ENCODE assay signal across 21 cellular contexts in the genomic region with DNA sequence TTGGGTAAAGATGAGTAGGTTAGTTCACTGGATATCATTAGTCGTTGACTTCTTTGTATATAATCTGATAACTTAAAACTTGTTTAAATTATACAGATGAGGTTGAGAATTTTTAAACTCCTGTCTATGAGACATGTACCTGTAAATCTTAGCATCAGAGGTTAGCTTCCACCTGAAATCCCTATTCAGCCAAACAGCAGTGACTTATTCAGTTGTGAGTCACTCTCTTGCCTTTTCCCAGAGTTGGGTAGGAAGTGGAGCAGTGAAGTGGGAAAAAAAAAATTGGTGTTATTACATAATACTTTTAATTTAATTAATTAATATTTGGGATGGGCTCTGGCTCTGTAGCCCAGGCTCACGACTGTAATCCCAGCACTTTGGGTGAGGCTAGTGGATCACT. TPM values are rescaled to one million over a fixed set of nuclear protein-coding genes. Genes with fewer than 3 reads are reported as not detected.
DNase-seq lines count a peak whose midpoint lies in the region; ATAC-seq and TF ChIP-seq lines count a peak whose summit lies in the region.
"Had no signal": no experiment of that assay in that cellular context is flagged by ENCODE, and none has a peak within 500 bp of the region (broad histone marks: within the 10 kb centered on the region; RNA-seq: fewer than 3 reads in every experiment).

No MANE protein-coding gene starts in this region.

- TF ChIP-seq POLR2A in sigmoid colon (IDR thresholded peaks at IDR 0.05): no peak

- intact Hi-C loops in sigmoid colon (cut with DNase I): no loop called here

- TF ChIP-seq EP300 in sigmoid colon (IDR thresholded peaks at IDR 0.05): no peak

- no peak for ATAC-seq in effector memory CD8-positive, alpha-beta T cell (replicated peaks)
- ATAC-seq in stimulated activated naive CD8-positive, alpha-beta T cell treated with anti-CD3 and anti-CD28 coated beads, Interleukin-15, amount 100 ng/mL, for 72 hours: no peak
- ATAC-seq in HG03280 (IDR thresholded peaks at IDR 0.05; ENCODE audit: unreplicated experiment): no peak
- ATAC-seq in stimulated activated memory B cell treated with anti-CD40 and anti-IgM and Interleukin-4, amounts not matched to agents 10 μg/mL and 1 μg/mL and 100 μg/mL, for 72 hours: no peak

- H3K27ac ChIP-seq in sigmoid colon: peak overlapping the region in 3 of 4 donors; percentile 21 to 79 (median 74)

- 92 to 96% methylated on average over 2 of the region's 2 CpGs for WGBS in sigmoid colon, 2 donors

- H3K9me3 Mint-ChIP-seq in activated T-cell treated with anti-CD3 and anti-CD28 coated beads, Interleukin-2, amount 50 U/mL, for 24 hours: peaks cover 13% of the 10 kb centered on the region
- no peaks in the 10 kb centered on the region for H3K9me3 Mint-ChIP-seq in effector memory CD8-positive, alpha-beta T cell
- peaks cover 13 to 27% of the 10 kb centered on the region in 2 donors for H3K9me3 Mint-ChIP-seq in stimulated activated naive CD8-positive, alpha-beta T cell treated with anti-CD3 and anti-CD28 coated beads, Interleukin-15, amount 100 ng/mL, for 72 hours
- H3K9me3 Mint-ChIP-seq in stimulated activated memory B cell treated with anti-CD40 and anti-IgM and Interleukin-4, amounts not matched to agents 10 μg/mL and 1 μg/mL and 100 μg/mL, for 72 hours: peaks cover 6% of the 10 kb centered on the region

- H3K36me3 Mint-ChIP-seq in activated T-cell treated with anti-CD3 and anti-CD28 coated beads, Interleukin-2, amount 50 U/mL, for 24 hours (ENCODE audit: low read depth): peaks cover 70% of the 10 kb centered on the region
- peaks cover 6% of the 10 kb centered on the region for H3K36me3 Mint-ChIP-seq in effector memory CD8-positive, alpha-beta T cell (ENCODE audit: insufficient read depth)
- peaks cover 45% of the 10 kb centered on the region for H3K36me3 Mint-ChIP-seq in stimulated activated memory B cell treated with anti-CD40 and anti-IgM and Interleukin-4, amounts not matched to agents 10 μg/mL and 1 μg/mL and 100 μg/mL, for 72 hours

- no peak overlapping the region for H3K4me3 ChIP-seq in sigmoid colon
- H3K4me3 ChIP-seq: lung had no signal

- no peak for DNase-seq in activated T-cell treated with anti-CD3 and anti-CD28 coated beads, Interleukin-2, amount 50 U/mL, for 24 hours
- DNase-seq in activated T-cell treated with anti-CD3 and anti-CD28 coated beads, Interleukin-2, amount 50 U/mL, for 1 hour: no peak
- peak; percentile 2 for DNase-seq in HCEC 1CT
- DNase-seq in effector memory CD8-positive, alpha-beta T cell: no peak
- DNase-seq in sigmoid colon: no peak
- DNase-seq in stimulated activated naive CD8-positive, alpha-beta T cell treated with anti-CD3 and anti-CD28 coated beads, Interleukin-15, amount 100 ng/mL, for 72 hours: no peak
- DNase-seq: activated CD4-positive, alpha-beta T cell treated with anti-CD3 and anti-CD28 coated beads, Interleukin-2, amount 50 U/mL, for 4 hours; activated T-cell treated with anti-CD3 and anti-CD28 coated beads, Interleukin-2, amount 50 U/mL, for 48 hours; amniotic stem cell; central memory CD4-positive, alpha-beta T cell; effector CD4-positive, alpha-beta T cell; heart left ventricle; MV-4-11; NCI-H187 treated with DMSO at 0.1 percent for 48 hours; NCI-H446 treated with DMSO at 0.1 percent for 48 hours; RPMI8226 had no signal

- no peak for TF ChIP-seq CTCF in sigmoid colon (IDR thresholded peaks at IDR 0.05)

- peaks cover 0 to 17% (median 14%) of the 10 kb centered on the region in 4 donors for H3K4me1 ChIP-seq in sigmoid colon

- no peaks in the 10 kb centered on the region for H3K27me3 Mint-ChIP-seq in activated T-cell treated with anti-CD3 and anti-CD28 coated beads, Interleukin-2, amount 50 U/mL, for 24 hours
- no peaks in the 10 kb centered on the region for H3K27me3 Mint-ChIP-seq in effector memory CD8-positive, alpha-beta T cell
- H3K27me3 Mint-ChIP-seq in stimulated activated naive CD8-positive, alpha-beta T cell treated with anti-CD3 and anti-CD28 coated beads, Interleukin-15, amount 100 ng/mL, for 72 hours: no peaks in the 10 kb centered on the region
- H3K27me3 Mint-ChIP-seq in stimulated activated memory B cell treated with anti-CD40 and anti-IgM and Interleukin-4, amounts not matched to agents 10 μg/mL and 1 μg/mL and 100 μg/mL, for 72 hours: no peaks in the 10 kb centered on the region
- H3K27me3 Mint-ChIP-seq: IgD-negative memory B cell, progenitor cell of endocrine pancreas had no signal

- no peak overlapping the region for H3K27ac Mint-ChIP-seq in activated T-cell treated with anti-CD3 and anti-CD28 coated beads, Interleukin-2, amount 50 U/mL, for 24 hours
- H3K27ac Mint-ChIP-seq in effector memory CD8-positive, alpha-beta T cell: peak overlapping the region in 1 of 2 donors; percentile 6
- H3K27ac Mint-ChIP-seq in stimulated activated naive CD8-positive, alpha-beta T cell treated with anti-CD3 and anti-CD28 coated beads, Interleukin-15, amount 100 ng/mL, for 72 hours: no peak overlapping the region
- H3K27ac Mint-ChIP-seq in stimulated activated memory B cell treated with anti-CD40 and anti-IgM and Interleukin-4, amounts not matched to agents 10 μg/mL and 1 μg/mL and 100 μg/mL, for 72 hours: no peak overlapping the region

- peak overlapping the region; percentile 85 for H3K4me3 Mint-ChIP-seq in activated T-cell treated with anti-CD3 and anti-CD28 coated beads, Interleukin-2, amount 50 U/mL, for 24 hours
- H3K4me3 Mint-ChIP-seq in effector memory CD8-positive, alpha-beta T cell: peak overlapping the region; percentile 84 to 92
- no peak overlapping the region for H3K4me3 Mint-ChIP-seq in stimulated activated naive CD8-positive, alpha-beta T cell treated with anti-CD3 and anti-CD28 coated beads, Interleukin-15, amount 100 ng/mL, for 72 hours
- no peak overlapping the region for H3K4me3 Mint-ChIP-seq in stimulated activated memory B cell treated with anti-CD40 and anti-IgM and Interleukin-4, amounts not matched to agents 10 μg/mL and 1 μg/mL and 100 μg/mL, for 72 hours

- H3K4me1 Mint-ChIP-seq in activated T-cell treated with anti-CD3 and anti-CD28 coated beads, Interleukin-2, amount 50 U/mL, for 24 hours (ENCODE audit: low read depth): peaks cover 36% of the 10 kb centered on the region
- peaks cover 20 to 26% of the 10 kb centered on the region in 2 donors for H3K4me1 Mint-ChIP-seq in effector memory CD8-positive, alpha-beta T cell (ENCODE audit: low read depth in 2 of 2)
- peaks cover 29% of the 10 kb centered on the region for H3K4me1 Mint-ChIP-seq in stimulated activated naive CD8-positive, alpha-beta T cell treated with anti-CD3 and anti-CD28 coated beads, Interleukin-15, amount 100 ng/mL, for 72 hours
- H3K4me1 Mint-ChIP-seq in stimulated activated memory B cell treated with anti-CD40 and anti-IgM and Interleukin-4, amounts not matched to agents 10 μg/mL and 1 μg/mL and 100 μg/mL, for 72 hours: peaks cover 13% of the 10 kb centered on the region

- H3K27me3 ChIP-seq in sigmoid colon: no peaks in the 10 kb centered on the region
- H3K27me3 ChIP-seq: heart left ventricle had no signal

- peaks cover 0 to 3% (median 0%) of the 10 kb centered on the region in 4 donors for H3K9me3 ChIP-seq in sigmoid colon

- no peaks in the 10 kb centered on the region for H3K36me3 ChIP-seq in sigmoid colon
- H3K36me3 ChIP-seq: heart left ventricle had no signal

RNA-seq across cellular contexts. Expression of a gene that starts 32.8 kb away (rescaled TPM):
- total RNA-seq in sigmoid colon: 10 to 100 TPM; 12.4 to 22.4 (median 14.8) TPM
- polyA plus RNA-seq in sigmoid colon: 10 to 100 TPM in 1 of 3 donors, 1 to 10 TPM in 2; 4.8 to 11.9 (median 5.5) TPM

RNA-seq across cellular contexts. Expression of a gene that starts 35.2 kb away (rescaled TPM):
- 10 to 100 TPM; 49.2 to 96.7 (median 55.9) TPM for total RNA-seq in sigmoid colon
- polyA plus RNA-seq in sigmoid colon: 10 to 100 TPM in 2 of 3 donors, 1 to 10 TPM in 1; 5.8 to 20.5 (median 10.2) TPM

Comparison
In these comparisons a context has a peak if more than half of its experiments do, and no peak if none do; other contexts are left out.
1. H3K4me3 Mint-ChIP-seq: peak in activated T-cell treated with anti-CD3 and anti-CD28 coated beads, Interleukin-2, amount 50 U/mL, for 24 hours (single experiment) and effector memory CD8-positive, alpha-beta T cell (2 of 2); none in stimulated activated naive CD8-positive, alpha-beta T cell treated with anti-CD3 and anti-CD28 coated beads, Interleukin-15, amount 100 ng/mL, for 72 hours (0 of 2) and stimulated activated memory B cell treated with anti-CD40 and anti-IgM and Interleukin-4, amounts not matched to agents 10 μg/mL and 1 μg/mL and 100 μg/mL, for 72 hours (single experiment).